ENCODE assay signal across 16 cellular contexts in the genomic region with DNA sequence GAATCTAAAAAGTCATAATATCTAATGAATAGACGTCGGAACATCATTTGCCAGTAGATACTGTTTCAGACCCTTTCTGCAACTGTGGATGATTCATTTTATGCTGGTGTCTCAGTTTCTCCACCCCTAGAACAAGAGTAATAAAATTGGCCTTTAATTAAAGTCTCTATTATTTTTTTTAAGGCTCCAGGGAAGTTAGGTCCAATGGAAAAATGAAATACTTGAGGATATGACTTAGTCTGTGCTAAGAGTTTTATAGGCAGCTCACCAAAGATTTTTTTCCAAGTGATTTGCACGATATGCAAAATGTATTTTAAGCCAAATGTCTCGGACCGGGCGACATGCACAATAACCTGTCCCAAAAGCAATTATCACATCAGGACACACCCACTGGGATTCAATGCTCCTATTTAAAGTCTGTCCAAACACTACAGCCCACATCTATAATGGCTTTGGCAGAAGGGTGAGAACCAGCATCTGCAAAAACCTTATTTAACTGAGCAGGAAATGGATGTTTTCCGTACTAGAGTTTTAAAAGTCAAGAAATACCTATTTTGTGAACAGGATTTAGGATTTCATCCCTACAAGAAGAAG.
A peak's percentile ranks its signal among the peaks of the same experiment; 100 is the strongest.
DNase-seq lines count a peak whose midpoint lies in the region; ATAC-seq and TF ChIP-seq lines count a peak whose summit lies in the region.
"Had no signal": no experiment of that assay in that cellular context is flagged by ENCODE, and none has a peak within 500 bp of the region (broad histone marks: within the 10 kb centered on the region; RNA-seq: fewer than 3 reads in every experiment).

No MANE protein-coding gene starts in this region.

- H2AFZ ChIP-seq in mammary epithelial cell (ENCODE audit: low read depth, low read length) (no peak overlapping the region), osteoblast (ENCODE audit: low read length) (no peak overlapping the region), OCI-LY7 (ENCODE audit: low read length) (no peak overlapping the region)

- no peak for TF ChIP-seq CTCF in breast epithelium (IDR thresholded peaks at IDR 0.05)
- no peak for TF ChIP-seq CTCF in mammary epithelial cell (conservative IDR thresholded peaks at IDR 0.05 in 1 of 2, IDR thresholded peaks at IDR 0.05 in 1 of 2; ENCODE audit: extremely low read depth in 1 of 2, insufficient read depth in 1 of 2, low read depth in 1 of 2, low read length in 2 of 2)
- TF ChIP-seq CTCF in astrocyte of the spinal cord (IDR thresholded peaks at IDR 0.05; ENCODE audit: low read depth, low read length) = no peak
- no peak for TF ChIP-seq CTCF in osteoblast (IDR thresholded peaks at IDR 0.05; ENCODE audit: extremely low read depth, low read depth, low read length)
- no peak for TF ChIP-seq CTCF in spleen (IDR thresholded peaks at IDR 0.05 in 8 of 11, conservative IDR thresholded peaks at IDR 0.05 in 3 of 11)
- TF ChIP-seq CTCF in OCI-LY7 (conservative IDR thresholded peaks at IDR 0.05; ENCODE audit: low read length) = no peak

- no peaks in the 10 kb centered on the region for H3K9me2 ChIP-seq in OCI-LY7 (ENCODE audit: insufficient read depth, low read length)

- TF ChIP-seq POLR2A in breast epithelium (IDR thresholded peaks at IDR 0.05) (no peak), spleen (IDR thresholded peaks at IDR 0.05) (no peak)

- peaks cover 6 to 22% of the 10 kb centered on the region in 2 donors for H3K4me1 ChIP-seq in breast epithelium
- H3K4me1 ChIP-seq in mammary epithelial cell (ENCODE audit: insufficient read depth, low read length) = peaks cover 20% of the 10 kb centered on the region
- H3K4me1 ChIP-seq in osteoblast (ENCODE audit: insufficient read depth, low read length) = peaks cover 55% of the 10 kb centered on the region
- H3K4me1 ChIP-seq in aorta (ENCODE audit: control insufficient read depth in 1 of 2, insufficient read depth in 2 of 2, low read length in 2 of 2) = peaks cover 0 to 9% of the 10 kb centered on the region in 2 donors
- H3K4me1 ChIP-seq in spleen = peaks cover 0 to 7% (median 0%) of the 10 kb centered on the region in 6 donors
- H3K4me1 ChIP-seq in OCI-LY7 (ENCODE audit: insufficient read depth, low read length, poor library complexity, severe bottlenecking) = no peaks in the 10 kb centered on the region

- no peak for DNase-seq in breast epithelium (ENCODE audit: low spot score in 2 of 2)
- DNase-seq in mammary epithelial cell = no peak
- DNase-seq in astrocyte of the spinal cord (ENCODE audit: low read depth, low spot score) = peak; percentile 17
- DNase-seq in osteoblast (ENCODE audit: insufficient read length, low spot score, missing footprints) = no peak
- no peak for DNase-seq in aorta
- no peak for DNase-seq in spleen
- no peak for DNase-seq in OCI-LY7 (ENCODE audit: low spot score)
- DNase-seq in NAMALWA (ENCODE audit: low spot score) = no peak
- DNase-seq: activated effector memory CD4-positive, alpha-beta T cell treated with Interleukin-2 at 50 U/mL for 16 hours; CD4-positive, alpha-beta T cell; cortex of kidney; Kasumi-1; NCI-H1417 treated with DMSO at 0.1 percent for 48 hours; stimulated activated CD4-positive, alpha-beta T cell treated with anti-CD3 and anti-CD28 coated beads, Interleukin-2, amount 100 ng/mL, for 24 hours; T-helper 2 cell had no signal

- no peaks in the 10 kb centered on the region for H4K20me1 ChIP-seq in mammary epithelial cell (ENCODE audit: insufficient read depth, low read length)
- no peaks in the 10 kb centered on the region for H4K20me1 ChIP-seq in osteoblast (ENCODE audit: insufficient read depth, low read length)
- H4K20me1 ChIP-seq in OCI-LY7 (ENCODE audit: insufficient read depth, low read length) = no peaks in the 10 kb centered on the region

- H3K36me3 ChIP-seq in breast epithelium (no peaks in the 10 kb centered on the region), mammary epithelial cell (ENCODE audit: insufficient read depth, low read length) (no peaks in the 10 kb centered on the region), osteoblast (ENCODE audit: insufficient read depth, low read length) (no peaks in the 10 kb centered on the region), aorta (ENCODE audit: control insufficient read depth in 1 of 2, insufficient read depth in 2 of 2, low read length in 1 of 2) (no peaks in the 10 kb centered on the region), spleen (no peaks in the 10 kb centered on the region), OCI-LY7 (ENCODE audit: insufficient read depth, low read length) (no peaks in the 10 kb centered on the region)
- H3K36me3 ChIP-seq: thyroid gland had no signal

- H3K9ac ChIP-seq in mammary epithelial cell (ENCODE audit: insufficient read depth, low read length) = no peak overlapping the region

- H3K27me3 ChIP-seq in breast epithelium (no peaks in the 10 kb centered on the region), mammary epithelial cell (ENCODE audit: insufficient read depth, low read length) (no peaks in the 10 kb centered on the region), osteoblast (ENCODE audit: insufficient read depth, low read length) (no peaks in the 10 kb centered on the region), aorta (ENCODE audit: control insufficient read depth in 1 of 2, insufficient read depth in 2 of 2, low read length in 1 of 2) (no peaks in the 10 kb centered on the region), spleen (replicated peaks in 1 of 7) (peaks cover 0 to 1% (median 0%) of the 10 kb centered on the region in 7 donors)
- H3K27me3 ChIP-seq: thyroid gland had no signal

- CTCF ChIA-PET in mammary epithelial cell (lab: Charles Lee; ENCODE audit: low non-redundant PET) = no interaction called here
- CTCF ChIA-PET in OCI-LY7 (lab: Charles Lee; ENCODE audit: unreplicated experiment) = no interaction called here

- no TSS peak for BruUV-seq in mammary epithelial cell (replicated peaks; lab: Mats Ljungman, UMichigan)
- BruUV-seq in OCI-LY7 (replicated peaks; lab: Mats Ljungman, UMichigan) = no TSS peak

- H3K4me3 ChIP-seq in breast epithelium = no peak overlapping the region
- no peak overlapping the region for H3K4me3 ChIP-seq in mammary epithelial cell (replicated peaks in 1 of 3; ENCODE audit: insufficient read depth in 1 of 3, low read depth in 2 of 3, low read length in 3 of 3)
- no peak overlapping the region for H3K4me3 ChIP-seq in astrocyte of the spinal cord (ENCODE audit: low read depth, low read length)
- peak overlapping the region; percentile 38 for H3K4me3 ChIP-seq in osteoblast (ENCODE audit: insufficient read depth, low read length)
- H3K4me3 ChIP-seq in aorta (ENCODE audit: low read length in 2 of 2) = no peak overlapping the region
- H3K4me3 ChIP-seq in spleen = no peak overlapping the region
- H3K4me3 ChIP-seq in OCI-LY7 (ENCODE audit: low read depth, low read length, poor library complexity, severe bottlenecking) = no peak overlapping the region
- H3K4me3 ChIP-seq: thyroid gland had no signal

- in situ Hi-C loops in mammary epithelial cell (cut with MboI; ENCODE audit: low sequenced_read_pairs in 2 of 2) (loop anchor here (25.0 kb wide), 1 partner anchor 595 kb away; no protein-coding TSS in a partner anchor), astrocyte of the spinal cord (cut with HindIII; ENCODE audit: low sequenced_read_pairs) (no loop called here)

- H3K4me2 ChIP-seq in mammary epithelial cell (ENCODE audit: insufficient read depth, low read depth, low read length) (no peak overlapping the region), osteoblast (ENCODE audit: insufficient read depth, low read length) (peak overlapping the region; percentile 77), OCI-LY7 (ENCODE audit: low read length) (no peak overlapping the region)

- intact Hi-C loops in breast epithelium (cut with DNase I; ENCODE audit: low total_unique reads) (no loop called here), mammary epithelial cell (cut with micrococcal nuclease) (no loop called here), aorta (cut with DNase I) (loop anchor here (2.0 kb wide), 2 partner anchors 137 to 281 kb away; a partner anchor contains a TSS), spleen (cut with DNase I; ENCODE audit: low total_unique reads) (loop anchor here (10.0 kb wide), 2 partner anchors 53 to 123 kb away; no protein-coding TSS in a partner anchor), OCI-LY7 (cut with micrococcal nuclease; ENCODE audit: unreplicated experiment) (no loop called here)

- peak overlapping the region; percentile 82 to 90 for H3K27ac ChIP-seq in breast epithelium
- no peak overlapping the region for H3K27ac ChIP-seq in mammary epithelial cell (ENCODE audit: insufficient read depth, low read depth, low read length)
- H3K27ac ChIP-seq in osteoblast (ENCODE audit: low read depth, low read length) = peak overlapping the region; percentile 90
- peak overlapping the region; percentile 87 to 88 for H3K27ac ChIP-seq in aorta (ENCODE audit: low read depth in 1 of 2, low read length in 2 of 2)
- no peak overlapping the region for H3K27ac ChIP-seq in spleen
- no peak overlapping the region for H3K27ac ChIP-seq in OCI-LY7 (ENCODE audit: low read depth, low read length, poor library complexity, severe bottlenecking)

- dilution Hi-C loops in mammary epithelial cell (cut with HindIII; ENCODE audit: low sequenced_read_pairs) = no loop called here

- ATAC-seq in aorta (ENCODE audit: low FRiP score) = peak; percentile 62

- POLR2A ChIA-PET in OCI-LY7 (lab: Charles Lee) = no interaction called here

- H3K79me2 ChIP-seq in mammary epithelial cell (ENCODE audit: insufficient read depth, low read length) (no peaks in the 10 kb centered on the region), osteoblast (ENCODE audit: insufficient read depth, low read length) (no peaks in the 10 kb centered on the region), OCI-LY7 (ENCODE audit: insufficient read depth, low read depth, low read length) (no peaks in the 10 kb centered on the region)

- 77% methylated on average over 7 of the region's 7 CpGs for WGBS in mammary epithelial cell (ENCODE audit: low coverage, missing lambda C conversion rate)
- 6 to 13% methylated on average over 7 of the region's 7 CpGs for WGBS in aorta, 2 donors
- 84 to 93% (median 89%) methylated on average over 7 of the region's 7 CpGs for WGBS in spleen, 5 donors

- H3K9me3 ChIP-seq in breast epithelium = no peaks in the 10 kb centered on the region
- H3K9me3 ChIP-seq in mammary epithelial cell (replicated peaks; ENCODE audit: insufficient read depth, low read length) = no peaks in the 10 kb centered on the region
- no peaks in the 10 kb centered on the region for H3K9me3 ChIP-seq in osteoblast (ENCODE audit: low read depth, low read length)
- H3K9me3 ChIP-seq in aorta (ENCODE audit: control insufficient read depth, low read length) = no peaks in the 10 kb centered on the region
- H3K9me3 ChIP-seq in spleen = no peaks in the 10 kb centered on the region
- no peaks in the 10 kb centered on the region for H3K9me3 ChIP-seq in OCI-LY7 (ENCODE audit: low read length)
- H3K9me3 ChIP-seq: thyroid gland had no signal

Comparison
In these comparisons a context has a peak if more than half of its experiments do, and no peak if none do; other contexts are left out.
1. H3K27ac ChIP-seq: peak in breast epithelium (2 of 2), osteoblast (single experiment) and aorta (2 of 2); none in mammary epithelial cell (single experiment), spleen (0 of 8) and OCI-LY7 (single experiment).
2. intact Hi-C loops: an anchor here in aorta (2.0 kb wide) and spleen (10.0 kb wide); none called in breast epithelium, mammary epithelial cell and OCI-LY7.